In genomic region chr14:39169541-39169900, GRCh38 we compare ENCODE assay signal across 8 cellular contexts. TPM values are rescaled to one million over a fixed set of nuclear protein-coding genes. Genes with fewer than 3 reads are reported as not detected.
DNase-seq lines count a peak whose midpoint lies in the region; ATAC-seq, FAIRE-seq and TF ChIP-seq lines count a peak whose summit lies in the region.

No MANE protein-coding gene starts in this region.

- H3K4me1 ChIP-seq in OCI-LY1 (ENCODE audit: insufficient read depth, low read length, severe bottlenecking): peaks cover 64% of the 10 kb centered on the region
- peaks cover 21 to 22% of the 10 kb centered on the region in 2 donors for H3K4me1 ChIP-seq in duodenal mucosa (ENCODE audit: control insufficient read depth in 1 of 2, insufficient read depth in 2 of 2, low read length in 2 of 2)
- peaks cover 19% of the 10 kb centered on the region for H3K4me1 ChIP-seq in muscle layer of colon (ENCODE audit: insufficient read depth, low read length)

- no peak for TF ChIP-seq CTCF in OCI-LY1 (IDR thresholded peaks at IDR 0.05; ENCODE audit: low read length)

- FAIRE-seq in urothelium cell line (lab: Jason Lieb, UNC): no peak

- POLR2A ChIA-PET in activated CD4-positive, alpha-beta T cell treated with anti-CD3 and anti-CD28 coated beads, Interleukin-2, amount 10 ng/mL, durations not matched to agents 7 days and 5 days (lab: Charles Lee): interaction anchor here (1.4 kb wide), 1 partner anchor 18 kb away, joined by 5 read pairs; no protein-coding TSS in a partner anchor

- CTCF ChIA-PET in activated CD4-positive, alpha-beta T cell treated with anti-CD3 and anti-CD28 coated beads, Interleukin-2, amount 10 ng/mL, durations not matched to agents 7 days and 5 days (lab: Charles Lee): interaction anchor here (0.9 to 1.6 kb wide), 4 partner anchors 8 to 193 kb away, joined by 3 to 5 read pairs (median 3); partner anchors contain the start of gene GEMIN2

- H4K20me1 ChIP-seq in OCI-LY1 (ENCODE audit: insufficient read depth, low read length): no peaks in the 10 kb centered on the region

- no peaks in the 10 kb centered on the region for H3K27me3 Mint-ChIP-seq in activated CD4-positive, alpha-beta T cell treated with anti-CD3 and anti-CD28 coated beads, Interleukin-2, amount 10 ng/mL, durations not matched to agents 7 days and 5 days

- peak overlapping the region; percentile 94 for H3K4me2 ChIP-seq in OCI-LY1 (ENCODE audit: low read length)

- H3K4me1 Mint-ChIP-seq in activated CD4-positive, alpha-beta T cell treated with anti-CD3 and anti-CD28 coated beads, Interleukin-2, amount 10 ng/mL, durations not matched to agents 7 days and 5 days: peaks cover 49% of the 10 kb centered on the region

- H3K79me2 ChIP-seq in OCI-LY1 (ENCODE audit: insufficient read depth, low read length): peaks cover 31% of the 10 kb centered on the region

- H2AFZ ChIP-seq in OCI-LY1 (ENCODE audit: low read length): no peak overlapping the region

- H3K9me2 ChIP-seq in OCI-LY1 (ENCODE audit: low read depth, low read length): no peaks in the 10 kb centered on the region

- H3K9me3 ChIP-seq in OCI-LY1 (ENCODE audit: low read length): no peaks in the 10 kb centered on the region
- no peaks in the 10 kb centered on the region for H3K9me3 ChIP-seq in duodenal mucosa (ENCODE audit: control insufficient read depth in 1 of 2, low read length in 2 of 2)
- no peaks in the 10 kb centered on the region for H3K9me3 ChIP-seq in muscle layer of colon (ENCODE audit: low read length)

- H3K27me3 ChIP-seq in OCI-LY1 (ENCODE audit: insufficient read depth, low read length) (no peaks in the 10 kb centered on the region), duodenal mucosa (ENCODE audit: control insufficient read depth in 1 of 2, insufficient read depth in 2 of 2, low read length in 2 of 2) (no peaks in the 10 kb centered on the region), muscle layer of colon (ENCODE audit: control insufficient read depth in 1 of 2, insufficient read depth in 2 of 2, low read length in 2 of 2) (no peaks in the 10 kb centered on the region)

- H3K36me3 ChIP-seq in OCI-LY1 (ENCODE audit: insufficient read depth, low read length) (peaks cover 10% of the 10 kb centered on the region; the same call in 1 of the 2 replicates), duodenal mucosa (ENCODE audit: control insufficient read depth in 1 of 2, insufficient read depth in 2 of 2, low read length in 2 of 2) (peaks cover 0 to 3% of the 10 kb centered on the region in 2 donors), muscle layer of colon (ENCODE audit: insufficient read depth, low read length) (peaks cover 4% of the 10 kb centered on the region)

- H3K4me3 ChIP-seq in OCI-LY1 (ENCODE audit: low read depth, low read length, poor library complexity, severe bottlenecking) (peak overlapping the region; percentile 85), duodenal mucosa (ENCODE audit: low read depth in 1 of 2, low read length in 2 of 2) (peak overlapping the region; percentile 90 to 98), muscle layer of colon (ENCODE audit: low read depth in 1 of 2, low read length in 2 of 2) (peak overlapping the region; percentile 63 to 98)

- H3K36me3 Mint-ChIP-seq in activated CD4-positive, alpha-beta T cell treated with anti-CD3 and anti-CD28 coated beads, Interleukin-2, amount 10 ng/mL, durations not matched to agents 7 days and 5 days (ENCODE audit: low read depth): peaks cover 26% of the 10 kb centered on the region

- H3K4me3 Mint-ChIP-seq in activated CD4-positive, alpha-beta T cell treated with anti-CD3 and anti-CD28 coated beads, Interleukin-2, amount 10 ng/mL, durations not matched to agents 7 days and 5 days: peak overlapping the region; percentile 80

- H3K9ac ChIP-seq in OCI-LY1 (ENCODE audit: low read length) (peak overlapping the region; percentile 88), duodenal mucosa (ENCODE audit: low read depth in 1 of 2, low read length in 2 of 2) (peak overlapping the region; percentile 96), muscle layer of colon (ENCODE audit: low read length) (peak overlapping the region; percentile 88)

- no peak for DNase-seq in activated CD4-positive, alpha-beta T cell treated with anti-CD3 and anti-CD28 coated beads, Interleukin-2, amount 10 ng/mL, durations not matched to agents 7 days and 5 days
- DNase-seq in activated CD4-positive, alpha-beta T cell treated with anti-CD3 and anti-CD28 coated beads, Interleukin-2, amount 50 U/mL, for 4 hours: no peak
- DNase-seq in NCI-H2171 (lab: John Stamatoyannopoulos, UW) (no peak), urothelium cell line (ENCODE audit: low spot score) (no peak)

- H3K9me3 Mint-ChIP-seq in activated CD4-positive, alpha-beta T cell treated with anti-CD3 and anti-CD28 coated beads, Interleukin-2, amount 10 ng/mL, durations not matched to agents 7 days and 5 days: no peaks in the 10 kb centered on the region

- H3K27ac Mint-ChIP-seq in activated CD4-positive, alpha-beta T cell treated with anti-CD3 and anti-CD28 coated beads, Interleukin-2, amount 10 ng/mL, durations not matched to agents 7 days and 5 days: peak overlapping the region; percentile 99

- peaks cover 6% of the 10 kb centered on the region; the same call in 1 of the 2 replicates for H3F3A ChIP-seq in OCI-LY1 (ENCODE audit: insufficient read depth, low read length)

- no peak for ATAC-seq in HG03196 (IDR thresholded peaks at IDR 0.05; ENCODE audit: unreplicated experiment)

- peak overlapping the region; percentile 96 for H3K27ac ChIP-seq in OCI-LY1 (ENCODE audit: low read depth, low read length, poor library complexity, severe bottlenecking)
- H3K27ac ChIP-seq in duodenal mucosa (ENCODE audit: low read depth, low read length): peak overlapping the region; percentile 98
- peak overlapping the region; percentile 75 for H3K27ac ChIP-seq in muscle layer of colon (ENCODE audit: low read depth, low read length)

RNA-seq across cellular contexts. Expression of gene TRAPPC6B, which starts 0.6 kb away (rescaled TPM):
- total RNA-seq in activated CD4-positive, alpha-beta T cell treated with anti-CD3 and anti-CD28 coated beads, Interleukin-2, amount 10 ng/mL, durations not matched to agents 7 days and 5 days: 10 to 100 TPM; 29.4 to 31.3 TPM

RNA-seq across cellular contexts. Expression of gene PNN, which starts 5.5 kb away (rescaled TPM):
- total RNA-seq in activated CD4-positive, alpha-beta T cell treated with anti-CD3 and anti-CD28 coated beads, Interleukin-2, amount 10 ng/mL, durations not matched to agents 7 days and 5 days: 10 to 100 TPM; 76.8 to 91.2 TPM

RNA-seq across cellular contexts. Expression of gene GEMIN2, which starts 55.4 kb away (rescaled TPM):
- 10 to 100 TPM; 20.4 to 21.2 TPM for total RNA-seq in activated CD4-positive, alpha-beta T cell treated with anti-CD3 and anti-CD28 coated beads, Interleukin-2, amount 10 ng/mL, durations not matched to agents 7 days and 5 days
